26 cellular contexts compared by ENCODE assay signal in genomic region chr6:134004714-134005113, GRCh38. TPM values are rescaled to one million over a fixed set of nuclear protein-coding genes. Genes with fewer than 3 reads are reported as not detected.
DNase-seq lines count a peak whose midpoint lies in the region; ATAC-seq and TF ChIP-seq lines count a peak whose summit lies in the region.
"Had no signal": no experiment of that assay in that cellular context is flagged by ENCODE, and none has a peak within 500 bp of the region (broad histone marks: within the 10 kb centered on the region; RNA-seq: fewer than 3 reads in every experiment).

No MANE protein-coding gene starts in this region.

- DNase-seq in GM23338 (ENCODE audit: low spot score) (no peak), SHP77 (lab: John Stamatoyannopoulos, UW) (peak; percentile 47 to 62), dorsolateral prefrontal cortex (no peak), GM10248 (ENCODE audit: extremely low spot score) (no peak), hypothalamus (lab: John Stamatoyannopoulos, UW) (no peak), HT-29 (ENCODE audit: low spot score) (no peak)
- DNase-seq: activated B cell treated with CpG ODN at 0.5 μM for 24 hours; activated CD4-positive, alpha-beta memory T cell treated with anti-CD3 and anti-CD28 coated beads for 36 hours; activated effector memory CD4-positive, alpha-beta T cell treated with anti-CD3 and anti-CD28 coated beads, Interleukin-2, amount 50 U/mL, for 16 hours; GDM1; left ventricle myocardium superior; NCI-H1436 treated with DMSO at 0.1 percent for 48 hours; NCI-H226; ovary; stimulated activated CD4-positive, alpha-beta T cell treated with anti-CD3 and anti-CD28 coated beads, Interleukin-4, amount 100 ng/mL, for 4 hours; stimulated activated naive CD8-positive, alpha-beta T cell treated with anti-CD3 and anti-CD28 coated beads, Interleukin-15, Interleukin-2, amounts not matched to agents 100 U/mL and 50 U/mL, for 24 hours; tibial artery had no signal

- ATAC-seq in GM23338, result no peak
- ATAC-seq in HG03457 (IDR thresholded peaks at IDR 0.05; ENCODE audit: unreplicated experiment), result no peak
- ATAC-seq: left ventricle myocardium superior; stimulated activated naive CD8-positive, alpha-beta T cell treated with anti-CD3 and anti-CD28 coated beads, Interleukin-15, Interleukin-2, amounts not matched to agents 100 U/mL and 50 U/mL, for 24 hours had no signal

- H3K9me3 Mint-ChIP-seq in GM23338, result no peaks in the 10 kb centered on the region
- H3K9me3 Mint-ChIP-seq: activated B cell treated with CpG ODN at 0.5 μM for 24 hours; activated CD4-positive, alpha-beta memory T cell treated with anti-CD3 and anti-CD28 coated beads for 36 hours; mesothelial cell of epicardium; nephron; T-helper 2 cell treated with Interferon-gamma antibody and Interleukin-4, amounts not matched to agents 5 μg/mL and 100 μg/mL, for 36 hours had no signal

- TF ChIP-seq CTCF in GM23338 (conservative IDR thresholded peaks at IDR 0.05; ENCODE audit: low read depth in 2 of 2) (peak; percentile 32 to 34; a peak in 2 of 4 replicates), Loucy (conservative IDR thresholded peaks at IDR 0.05; ENCODE audit: low read length) (peak; percentile 34), dorsolateral prefrontal cortex (IDR thresholded peaks at IDR 0.05 in 54 of 56, conservative IDR thresholded peaks at IDR 0.05 in 2 of 56; ENCODE audit: low read depth in 1 of 56, partially characterized antibody in 56 of 56) (peak in 15 of 56 donors; percentile 6 to 35 (median 16)), GM10248 (IDR thresholded peaks at IDR 0.05; ENCODE audit: control extremely low read depth, extremely low read depth, low read depth, missing control alignments) (no peak)

- POLR2A ChIA-PET in GM10248 (lab: Yijun Ruan, JAX), result no interaction called here

- CTCF ChIA-PET in GM10248 (lab: Yijun Ruan, JAX), result interaction anchor here (1.0 to 3.6 kb wide), 8 partner anchors 9 to 92 kb away, joined by 3 to 28 read pairs (median 6); no protein-coding TSS in a partner anchor

- H3F3A ChIP-seq in GM23338 (replicated peaks; ENCODE audit: low read depth) (no peaks in the 10 kb centered on the region), Loucy (ENCODE audit: low read depth) (no peaks in the 10 kb centered on the region)

- H3K36me3 Mint-ChIP-seq in GM23338 (ENCODE audit: low read depth), result no peaks in the 10 kb centered on the region
- H3K36me3 Mint-ChIP-seq: activated CD4-positive, alpha-beta memory T cell treated with anti-CD3 and anti-CD28 coated beads for 36 hours had no signal

- peaks cover 11% of the 10 kb centered on the region for H3K4me1 Mint-ChIP-seq in GM23338
- H3K4me1 Mint-ChIP-seq: activated B cell treated with CpG ODN at 0.5 μM for 24 hours had no signal

- H2AFZ ChIP-seq in GM23338, result no peak overlapping the region
- H2AFZ ChIP-seq in Loucy (ENCODE audit: low read length), result no peak overlapping the region
- H2AFZ ChIP-seq: hepatocyte had no signal

- intact Hi-C loops in dorsolateral prefrontal cortex (cut with DNase I), result no loop called here

- H3K9me3 ChIP-seq in Loucy (ENCODE audit: insufficient read depth, low read depth, low read length), result no peaks in the 10 kb centered on the region
- H3K9me3 ChIP-seq: ovary, right atrium auricular region, tibial artery had no signal

- H3K27me3 ChIP-seq in GM23338 (ENCODE audit: insufficient read depth) (no peaks in the 10 kb centered on the region), Loucy (ENCODE audit: insufficient read depth, low read length, poor library complexity, severe bottlenecking) (no peaks in the 10 kb centered on the region), dorsolateral prefrontal cortex (no peaks in the 10 kb centered on the region)
- H3K27me3 ChIP-seq: hepatocyte, ovary, right atrium auricular region, tibial artery had no signal

- H3K79me2 ChIP-seq in GM23338 (replicated peaks; ENCODE audit: insufficient read depth), result no peaks in the 10 kb centered on the region
- no peaks in the 10 kb centered on the region for H3K79me2 ChIP-seq in Loucy (ENCODE audit: insufficient read depth, low read length)
- H3K79me2 ChIP-seq: hepatocyte had no signal

- H3K27ac Mint-ChIP-seq in GM23338, result no peak overlapping the region
- H3K27ac Mint-ChIP-seq: activated B cell treated with CpG ODN at 0.5 μM for 24 hours; activated CD4-positive, alpha-beta memory T cell treated with anti-CD3 and anti-CD28 coated beads for 36 hours; mesothelial cell of epicardium; nephron; T-helper 2 cell treated with Interferon-gamma antibody and Interleukin-4, amounts not matched to agents 5 μg/mL and 100 μg/mL, for 36 hours had no signal

- H3K27me3 Mint-ChIP-seq in GM23338 (ENCODE audit: insufficient read depth, low read depth, poor library complexity), result no peaks in the 10 kb centered on the region

- H3K27ac ChIP-seq in GM23338 (ENCODE audit: low read depth), result no peak overlapping the region
- H3K27ac ChIP-seq in dorsolateral prefrontal cortex, result peak overlapping the region in 43 of 59 donors; percentile 0 to 78 (median 37)
- H3K27ac ChIP-seq: epithelial cell of prostate, hepatocyte, ovary, right atrium auricular region, RWPE1 had no signal

- H3K36me3 ChIP-seq in GM23338 (ENCODE audit: insufficient read depth) (no peaks in the 10 kb centered on the region), Loucy (ENCODE audit: insufficient read depth, low read length) (no peaks in the 10 kb centered on the region)
- H3K36me3 ChIP-seq: ovary, right atrium auricular region had no signal

- H3K4me3 ChIP-seq in GM23338, result no peak overlapping the region
- no peak overlapping the region for H3K4me3 ChIP-seq in Loucy (ENCODE audit: low read length, poor library complexity, severe bottlenecking)
- H3K4me3 ChIP-seq in dorsolateral prefrontal cortex, result no peak overlapping the region
- H3K4me3 ChIP-seq: hepatocyte, ovary, right atrium auricular region, tibial artery had no signal

- H3K4me3 Mint-ChIP-seq in GM23338, result no peak overlapping the region
- H3K4me3 Mint-ChIP-seq: activated B cell treated with CpG ODN at 0.5 μM for 24 hours; activated CD4-positive, alpha-beta memory T cell treated with anti-CD3 and anti-CD28 coated beads for 36 hours; mesothelial cell of epicardium; nephron; T-helper 2 cell treated with Interferon-gamma antibody and Interleukin-4, amounts not matched to agents 5 μg/mL and 100 μg/mL, for 36 hours had no signal

- no peak overlapping the region for H3K9ac ChIP-seq in Loucy (ENCODE audit: low read depth, low read length, poor library complexity, severe bottlenecking)

- H3K9me2 ChIP-seq in GM23338 (ENCODE audit: insufficient read depth) (no peaks in the 10 kb centered on the region), Loucy (replicated peaks; ENCODE audit: low read depth, low read length) (no peaks in the 10 kb centered on the region)

- H4K20me1 ChIP-seq in GM23338 (replicated peaks; ENCODE audit: insufficient read depth), result no peaks in the 10 kb centered on the region
- H4K20me1 ChIP-seq in Loucy (ENCODE audit: insufficient read depth, low read length, poor library complexity, severe bottlenecking), result no peaks in the 10 kb centered on the region

- peaks cover 5% of the 10 kb centered on the region for H3K4me1 ChIP-seq in GM23338 (ENCODE audit: insufficient read depth)
- peaks cover 21% of the 10 kb centered on the region for H3K4me1 ChIP-seq in Loucy (ENCODE audit: insufficient read depth, low read length, poor library complexity, severe bottlenecking)
- H3K4me1 ChIP-seq: right atrium auricular region had no signal

- H3K4me2 ChIP-seq in GM23338, result no peak overlapping the region
- no peak overlapping the region for H3K4me2 ChIP-seq in Loucy (ENCODE audit: low read depth, low read length, poor library complexity, severe bottlenecking)
- H3K4me2 ChIP-seq: hepatocyte had no signal

TF ChIP-seq in GM23338, 12 proteins besides CTCF, POLR2A, EP300 and RAD21 (continues in another document):
- no peak for TF ChIP-seq ZNF114 (CRISPR knock-in tag; IDR thresholded peaks at IDR 0.05)
- no peak for TF ChIP-seq ETS1 (IDR thresholded peaks at IDR 0.05)
- TF ChIP-seq POLR2AphosphoS5 (IDR thresholded peaks at IDR 0.05; ENCODE audit: low read depth), result no peak
- no peak for TF ChIP-seq JUNB (IDR thresholded peaks at IDR 0.05; ENCODE audit: unreplicated experiment)

RNA-seq across cellular contexts. Expression of gene SLC2A12, which starts 47.7 kb away (rescaled TPM):
- total RNA-seq in GM23338 (2014; rRNA removed; shearing (Covaris generic)), result 4.8 and 4.9 TPM in 2 replicates
- polyA plus RNA-seq in GM23338 (2016; fragmentation: Nextera tagmentation; extraction: Ambion mirVana), result 2.8 and 2.9 TPM in 2 replicates
- 10 to 100 TPM in 45 of 120 experiments, 1 to 10 TPM in 75; 5.7 to 16.8 (median 9.4) TPM for total RNA-seq in dorsolateral prefrontal cortex
- 1.9 and 2.5 TPM in 2 replicates for total RNA-seq in HT-29 (2014; rRNA removed; shearing (Covaris generic))
- total RNA-seq: activated B cell treated with CpG ODN at 0.5 μM for 24 hours had no signal

RNA-seq across cellular contexts. Expression of gene TBPL1, which starts 51.7 kb away (rescaled TPM):
- 72.9 and 94.9 TPM in 2 replicates for total RNA-seq in GM23338 (2014; rRNA removed; shearing (Covaris generic))
- 139 and 144 TPM in 2 replicates for polyA plus RNA-seq in GM23338 (2016; fragmentation: Nextera tagmentation; extraction: Ambion mirVana)
- 10 to 100 TPM; 23.9 to 70.4 (median 49.9) TPM for total RNA-seq in dorsolateral prefrontal cortex
- total RNA-seq in HT-29 (2014; rRNA removed; shearing (Covaris generic)), result 13.0 and 15.3 TPM in 2 replicates

Comparison
In these comparisons a context has a peak if more than half of its experiments do, and no peak if none do; other contexts are left out.
1. DNase-seq: peak in SHP77 (2 of 2); none in GM23338 (single experiment), dorsolateral prefrontal cortex (0 of 10), GM10248 (single experiment), hypothalamus (0 of 51) and HT-29 (single experiment).